24 cellular contexts compared by ENCODE assay signal in the genomic region with DNA sequence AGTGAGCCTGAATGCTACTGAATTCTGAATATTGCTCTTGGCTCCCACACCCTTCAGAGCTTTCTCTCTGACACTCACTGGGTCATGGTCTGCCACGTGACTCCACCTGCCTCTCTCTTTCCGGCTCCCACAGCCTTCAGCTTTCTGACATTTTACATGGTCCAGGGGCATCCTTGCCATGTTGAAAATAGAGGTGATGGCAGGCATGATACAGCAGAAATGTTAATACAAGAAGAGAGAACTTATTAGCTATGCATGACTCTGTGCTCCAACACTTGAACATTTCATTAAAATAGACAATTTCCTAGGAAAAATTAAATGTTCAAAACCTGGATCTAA.
DNase-seq lines count a peak whose midpoint lies in the region; ATAC-seq, FAIRE-seq and TF ChIP-seq lines count a peak whose summit lies in the region.
"Had no signal": no experiment of that assay in that cellular context is flagged by ENCODE, and none has a peak within 500 bp of the region (broad histone marks: within the 10 kb centered on the region; RNA-seq: fewer than 3 reads in every experiment).

No MANE protein-coding gene starts in this region.

- POLR2A ChIA-PET in OCI-LY7 (lab: Charles Lee), result interaction anchor here (0.6 to 0.8 kb wide), 4 partner anchors 12 to 986 kb away, joined by 3 to 6 read pairs (median 4); no protein-coding TSS in a partner anchor
- POLR2A ChIA-PET in MCF 10A (lab: Yijun Ruan, JAX), result no interaction called here

- peak overlapping the region; percentile 5 for H3K27ac Mint-ChIP-seq in stimulated activated memory B cell treated with anti-CD40 and anti-IgM and Interleukin-4, amounts not matched to agents 10 μg/mL and 1 μg/mL and 100 μg/mL, for 72 hours
- no peak overlapping the region for H3K27ac Mint-ChIP-seq in MCF 10A (ENCODE audit: low read depth, unreplicated experiment)
- H3K27ac Mint-ChIP-seq: HFFc6 had no signal

- no peaks in the 10 kb centered on the region for H3K27me3 ChIP-seq in DOHH2 (ENCODE audit: control insufficient read depth, low read length)

- H3K36me3 ChIP-seq in DOHH2 (ENCODE audit: control insufficient read depth, low read length), result no peaks in the 10 kb centered on the region
- H3K36me3 ChIP-seq in OCI-LY7 (ENCODE audit: insufficient read depth, low read length), result no peaks in the 10 kb centered on the region

- H3K4me3 Mint-ChIP-seq in stimulated activated memory B cell treated with anti-CD40 and anti-IgM and Interleukin-4, amounts not matched to agents 10 μg/mL and 1 μg/mL and 100 μg/mL, for 72 hours, result no peak overlapping the region
- no peak overlapping the region for H3K4me3 Mint-ChIP-seq in MCF 10A (ENCODE audit: unreplicated experiment)
- H3K4me3 Mint-ChIP-seq: CD4-positive, CD25-positive, alpha-beta regulatory T cell; CD8-positive, alpha-beta memory T cell; GM23338; HFFc6 had no signal

- intact Hi-C loops in OCI-LY7 (cut with micrococcal nuclease; ENCODE audit: unreplicated experiment), result no loop called here
- intact Hi-C loops in MCF 10A (cut with micrococcal nuclease), result no loop called here

- H4K20me1 ChIP-seq in DOHH2 (ENCODE audit: control insufficient read depth, insufficient read depth, low read depth, low read length) (no peaks in the 10 kb centered on the region), OCI-LY7 (ENCODE audit: insufficient read depth, low read length) (no peaks in the 10 kb centered on the region)

- peak overlapping the region; percentile 25 for H3K4me2 ChIP-seq in DOHH2 (ENCODE audit: low read length)
- H3K4me2 ChIP-seq in OCI-LY7 (ENCODE audit: low read length), result peak overlapping the region; percentile 39
- H3K4me2 ChIP-seq: A549, GM23338 had no signal

- peak; percentile 18 for FAIRE-seq in GM19239 (lab: Jason Lieb, UNC)
- FAIRE-seq: A549, G401.6, H54, HTR-8/SVneo had no signal

- H3K4me1 Mint-ChIP-seq in stimulated activated memory B cell treated with anti-CD40 and anti-IgM and Interleukin-4, amounts not matched to agents 10 μg/mL and 1 μg/mL and 100 μg/mL, for 72 hours, result peaks cover 58% of the 10 kb centered on the region
- no peaks in the 10 kb centered on the region for H3K4me1 Mint-ChIP-seq in MCF 10A (ENCODE audit: insufficient read depth, unreplicated experiment)

- H3K9me2 ChIP-seq in DOHH2 (replicated peaks; ENCODE audit: control insufficient read depth, low read length) (no peaks in the 10 kb centered on the region), OCI-LY7 (ENCODE audit: insufficient read depth, low read length) (no peaks in the 10 kb centered on the region)

- peaks cover 4% of the 10 kb centered on the region; the same call in 1 of the 2 replicates for H3F3A ChIP-seq in DOHH2 (ENCODE audit: control insufficient read depth, insufficient read depth)

- BruUV-seq in OCI-LY7 (replicated peaks; lab: Mats Ljungman, UMichigan), result no TSS peak
- no TSS peak for BruUV-seq in MCF 10A (replicated peaks; lab: Mats Ljungman, UMichigan)

- H3K79me2 ChIP-seq in DOHH2 (ENCODE audit: control insufficient read depth, low read length) (no peaks in the 10 kb centered on the region), OCI-LY7 (ENCODE audit: insufficient read depth, low read depth, low read length) (no peaks in the 10 kb centered on the region)

- no peaks in the 10 kb centered on the region for H3K36me3 Mint-ChIP-seq in stimulated activated memory B cell treated with anti-CD40 and anti-IgM and Interleukin-4, amounts not matched to agents 10 μg/mL and 1 μg/mL and 100 μg/mL, for 72 hours
- no peaks in the 10 kb centered on the region for H3K36me3 Mint-ChIP-seq in MCF 10A (ENCODE audit: insufficient read depth, unreplicated experiment)
- H3K36me3 Mint-ChIP-seq: CD4-positive, CD25-positive, alpha-beta regulatory T cell; CD8-positive, alpha-beta memory T cell had no signal

- H3K27ac ChIP-seq in DOHH2 (ENCODE audit: low read depth, low read length), result no peak overlapping the region
- H3K27ac ChIP-seq in OCI-LY7 (ENCODE audit: low read depth, low read length, poor library complexity, severe bottlenecking), result no peak overlapping the region
- H3K27ac ChIP-seq: A549 had no signal

- peaks cover 25% of the 10 kb centered on the region for H3K27me3 Mint-ChIP-seq in stimulated activated memory B cell treated with anti-CD40 and anti-IgM and Interleukin-4, amounts not matched to agents 10 μg/mL and 1 μg/mL and 100 μg/mL, for 72 hours
- H3K27me3 Mint-ChIP-seq in MCF 10A (ENCODE audit: insufficient read depth, unreplicated experiment), result no peaks in the 10 kb centered on the region
- H3K27me3 Mint-ChIP-seq: CD4-positive, CD25-positive, alpha-beta regulatory T cell had no signal

- no peaks in the 10 kb centered on the region for H3K9me3 Mint-ChIP-seq in stimulated activated memory B cell treated with anti-CD40 and anti-IgM and Interleukin-4, amounts not matched to agents 10 μg/mL and 1 μg/mL and 100 μg/mL, for 72 hours
- H3K9me3 Mint-ChIP-seq in MCF 10A (ENCODE audit: unreplicated experiment), result no peaks in the 10 kb centered on the region
- H3K9me3 Mint-ChIP-seq: CD4-positive, CD25-positive, alpha-beta regulatory T cell; CD8-positive, alpha-beta memory T cell; GM23338; HFFc6 had no signal

- DNase-seq in GM19239 (ENCODE audit: insufficient read length, low spot score), result no peak
- peak; percentile 50 for DNase-seq in OCI-LY7 (ENCODE audit: low spot score)
- DNase-seq in NCI-H226, result no peak
- DNase-seq in GM10266 (ENCODE audit: extremely low spot score), result no peak
- DNase-seq in MCF 10A (ENCODE audit: unreplicated experiment), result no peak
- DNase-seq: C1 segment of cervical spinal cord; CD4-positive, CD25-positive, alpha-beta regulatory T cell; CD8-positive, alpha-beta memory T cell; COR-L47; DMS 273 treated with DMSO at 0.1 percent for 48 hours; DMS53; DND-41; HFFc6; IMR-90; Kasumi-1; KBM-7 had no signal

- no peak overlapping the region for H3K4me3 ChIP-seq in DOHH2 (ENCODE audit: low read length)
- no peak overlapping the region for H3K4me3 ChIP-seq in OCI-LY7 (ENCODE audit: low read depth, low read length, poor library complexity, severe bottlenecking)
- H3K4me3 ChIP-seq: A549, GM23338 had no signal

- TF ChIP-seq CTCF in DOHH2 (IDR thresholded peaks at IDR 0.05; ENCODE audit: low read depth, low read length, poor library complexity, severe bottlenecking) (no peak), OCI-LY7 (conservative IDR thresholded peaks at IDR 0.05; ENCODE audit: low read length) (no peak), GM10266 (IDR thresholded peaks at IDR 0.05; ENCODE audit: control insufficient read depth, insufficient read depth, low read depth, missing control alignments) (no peak), MCF 10A (IDR thresholded peaks at IDR 0.05; ENCODE audit: unreplicated experiment) (no peak)

- H3K4me1 ChIP-seq in DOHH2 (ENCODE audit: control insufficient read depth, low read length) (peaks cover 39% of the 10 kb centered on the region), OCI-LY7 (ENCODE audit: insufficient read depth, low read length, poor library complexity, severe bottlenecking) (peaks cover 45% of the 10 kb centered on the region)
- H3K4me1 ChIP-seq: A549 had no signal

- peak overlapping the region; percentile 15; the same call in 1 of the 2 replicates for H2AFZ ChIP-seq in OCI-LY7 (ENCODE audit: low read length)
- H2AFZ ChIP-seq: GM23338 had no signal

- ATAC-seq in stimulated activated memory B cell treated with anti-CD40 and anti-IgM and Interleukin-4, amounts not matched to agents 10 μg/mL and 1 μg/mL and 100 μg/mL, for 72 hours, result no peak
- ATAC-seq: A549, GM23338, HCT116 had no signal

- H3K9me3 ChIP-seq in DOHH2 (ENCODE audit: control insufficient read depth, insufficient read depth, low read length) (no peaks in the 10 kb centered on the region), OCI-LY7 (ENCODE audit: low read length) (no peaks in the 10 kb centered on the region)
- H3K9me3 ChIP-seq: A549 had no signal

- CTCF ChIA-PET in OCI-LY7 (lab: Charles Lee; ENCODE audit: unreplicated experiment) (no interaction called here), MCF 10A (lab: Yijun Ruan, JAX) (interaction anchor here (0.8 to 1.1 kb wide), 2 partner anchors 18 to 36 kb away, joined by 3 to 5 read pairs; no protein-coding TSS in a partner anchor)
